ENCODE assay signal across 37 cellular contexts in the genomic region with DNA sequence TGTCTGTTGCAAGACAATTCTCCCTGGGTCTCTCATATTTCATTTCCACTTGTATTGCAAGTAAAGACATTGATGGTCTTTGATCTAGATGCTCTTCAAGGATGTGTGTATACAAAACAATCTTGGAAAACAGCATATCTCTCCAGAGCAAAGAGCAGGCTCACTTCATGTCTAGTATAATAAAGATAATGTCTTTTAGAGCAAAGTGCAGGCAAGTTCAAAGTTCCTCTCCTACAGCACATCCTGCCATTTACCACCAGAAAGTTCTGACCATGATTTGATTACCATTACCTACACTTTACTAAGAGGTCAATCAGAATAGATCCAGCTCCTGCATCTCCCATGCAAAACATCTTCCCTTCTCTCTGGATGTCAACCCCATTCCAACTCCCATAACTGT.
DNase-seq lines count a peak whose midpoint lies in the region; ATAC-seq, FAIRE-seq and TF ChIP-seq lines count a peak whose summit lies in the region.
"Had no signal": no experiment of that assay in that cellular context is flagged by ENCODE, and none has a peak within 500 bp of the region (broad histone marks: within the 10 kb centered on the region; RNA-seq: fewer than 3 reads in every experiment).

No MANE protein-coding gene starts in this region.

- peaks cover 11% of the 10 kb centered on the region for H3K36me3 Mint-ChIP-seq in T-helper 1 cell treated with Interleukin-12 subunit alpha and Interleukin-12 subunit beta and Interleukin-4 antibody, amounts not matched to agents 30 μg/mL and 1 μg/mL, for 36 hours (ENCODE audit: low read depth)
- H3K36me3 Mint-ChIP-seq: CD4-positive, alpha-beta memory T cell; CD4-positive, CD25-positive, alpha-beta regulatory T cell; CD8-positive, alpha-beta memory T cell; CD8-positive, alpha-beta T cell had no signal

- no peak overlapping the region for H3K4me3 Mint-ChIP-seq in T-helper 1 cell treated with Interleukin-12 subunit alpha and Interleukin-12 subunit beta and Interleukin-4 antibody, amounts not matched to agents 30 μg/mL and 1 μg/mL, for 36 hours
- H3K4me3 Mint-ChIP-seq: B cell; CD14-positive monocyte; CD4-positive, alpha-beta memory T cell; CD4-positive, alpha-beta T cell; CD4-positive, CD25-positive, alpha-beta regulatory T cell; CD8-positive, alpha-beta memory T cell; CD8-positive, alpha-beta T cell had no signal

- peaks cover 4% of the 10 kb centered on the region for H3K4me1 Mint-ChIP-seq in T-helper 1 cell treated with Interleukin-12 subunit alpha and Interleukin-12 subunit beta and Interleukin-4 antibody, amounts not matched to agents 30 μg/mL and 1 μg/mL, for 36 hours (ENCODE audit: low read depth)
- H3K4me1 Mint-ChIP-seq: B cell; CD4-positive, alpha-beta memory T cell; CD4-positive, CD25-positive, alpha-beta regulatory T cell; CD8-positive, alpha-beta memory T cell had no signal

- no peaks in the 10 kb centered on the region for H3K9me3 Mint-ChIP-seq in T-helper 1 cell treated with Interleukin-12 subunit alpha and Interleukin-12 subunit beta and Interleukin-4 antibody, amounts not matched to agents 30 μg/mL and 1 μg/mL, for 36 hours
- H3K9me3 Mint-ChIP-seq: CD4-positive, alpha-beta T cell; CD8-positive, alpha-beta memory T cell; CD8-positive, alpha-beta T cell had no signal

- DNase-seq in T-helper 1 cell (no peak), left colon (no peak), mucosa of descending colon (peak in 1 of 3 donors; percentile 23), small intestine (peak; percentile 83)
- DNase-seq: 8988T; ACHN; AML-193; BE2C; C1 segment of cervical spinal cord; Caco-2; Calu3; CD4-positive, alpha-beta memory T cell; CD4-positive, alpha-beta T cell; CD4-positive, CD25-positive, alpha-beta regulatory T cell; CD8-positive, alpha-beta memory T cell; CD8-positive, alpha-beta T cell; COR-L47; DMS 273 treated with DMSO at 0.1 percent for 48 hours; DMS153; DMS53; DMS79; DMS79 treated with DMSO at 0.1 percent for 48 hours; DND-41; EL had no signal

- H3K9me3 ChIP-seq in mucosa of descending colon (no peaks in the 10 kb centered on the region), small intestine (ENCODE audit: control insufficient read depth, low read depth) (no peaks in the 10 kb centered on the region)
- H3K9me3 ChIP-seq: A549; BE2C; BLaER1; BLaER1 treated with 17β-estradiol and CSF1 and Interleukin-3, amounts not matched to agents 10 nM and 100 nM; Caco-2 had no signal

- ATAC-seq in left colon (peak; percentile 84), mucosa of descending colon (peak; percentile 75), GM21786 (IDR thresholded peaks at IDR 0.05; ENCODE audit: unreplicated experiment) (no peak), HG03139 (IDR thresholded peaks at IDR 0.05; ENCODE audit: unreplicated experiment) (no peak), GM18511 (IDR thresholded peaks at IDR 0.05; ENCODE audit: unreplicated experiment) (no peak)
- ATAC-seq: A549; CD8-positive, alpha-beta T cell had no signal

- H3K27ac ChIP-seq in small intestine (ENCODE audit: low read depth in 1 of 2, low read length in 1 of 2), result peak overlapping the region in 1 of 2 donors; percentile 11
- H3K27ac ChIP-seq: 22Rv1; A549; BLaER1; BLaER1 treated with 17β-estradiol and CSF1 and Interleukin-3, amounts not matched to agents 10 nM and 100 nM; C4-2B had no signal

- H3K4me1 ChIP-seq in mucosa of descending colon (ENCODE audit: low read depth), result no peaks in the 10 kb centered on the region
- peaks cover 0 to 11% of the 10 kb centered on the region in 2 donors for H3K4me1 ChIP-seq in small intestine (ENCODE audit: control insufficient read depth in 2 of 2, insufficient read depth in 1 of 2, low read depth in 1 of 2, low read length in 1 of 2)
- H3K4me1 ChIP-seq: A549, BE2C, BLaER1 had no signal

- FAIRE-seq in small intestine (lab: Jason Lieb, UNC), result peak; percentile 44
- FAIRE-seq: A204.1, A549, D721Med had no signal

- H3K27me3 ChIP-seq in small intestine (ENCODE audit: control insufficient read depth in 2 of 2, insufficient read depth in 2 of 2, low read length in 2 of 2), result no peaks in the 10 kb centered on the region
- H3K27me3 ChIP-seq: BE2C; BLaER1; BLaER1 treated with 17β-estradiol and CSF1 and Interleukin-3, amounts not matched to agents 10 nM and 100 nM had no signal

- H3K36me3 ChIP-seq in mucosa of descending colon (ENCODE audit: low read depth), result no peaks in the 10 kb centered on the region
- no peaks in the 10 kb centered on the region for H3K36me3 ChIP-seq in small intestine (ENCODE audit: control insufficient read depth in 2 of 2, insufficient read depth in 2 of 2, low read length in 2 of 2)
- H3K36me3 ChIP-seq: BE2C had no signal

- peak overlapping the region; percentile 4 for H3K27ac Mint-ChIP-seq in T-helper 1 cell treated with Interleukin-12 subunit alpha and Interleukin-12 subunit beta and Interleukin-4 antibody, amounts not matched to agents 30 μg/mL and 1 μg/mL, for 36 hours
- H3K27ac Mint-ChIP-seq: B cell; CD14-positive monocyte; CD4-positive, alpha-beta memory T cell; CD4-positive, alpha-beta T cell; CD4-positive, CD25-positive, alpha-beta regulatory T cell; CD8-positive, alpha-beta memory T cell; CD8-positive, alpha-beta T cell had no signal

- intact Hi-C loops in left colon (cut with DNase I, micrococcal nuclease), result no loop called here
- intact Hi-C loops in mucosa of descending colon (cut with DNase I, micrococcal nuclease), result no loop called here

- H3K4me3 ChIP-seq in mucosa of descending colon (no peak overlapping the region), small intestine (ENCODE audit: low read depth in 1 of 2, low read length in 2 of 2) (no peak overlapping the region)
- H3K4me3 ChIP-seq: A549; BLaER1; BLaER1 treated with 17β-estradiol and CSF1 and Interleukin-3, amounts not matched to agents 10 nM and 100 nM had no signal

- TF ChIP-seq CTCF in mucosa of descending colon (IDR thresholded peaks at IDR 0.05), result no peak

- H3K27me3 Mint-ChIP-seq in T-helper 1 cell treated with Interleukin-12 subunit alpha and Interleukin-12 subunit beta and Interleukin-4 antibody, amounts not matched to agents 30 μg/mL and 1 μg/mL, for 36 hours (ENCODE audit: low read depth), result no peaks in the 10 kb centered on the region
- H3K27me3 Mint-ChIP-seq: B cell; CD4-positive, alpha-beta memory T cell; CD4-positive, alpha-beta T cell; CD4-positive, CD25-positive, alpha-beta regulatory T cell; CD8-positive, alpha-beta memory T cell had no signal

Comparison
In these comparisons a context has a peak if more than half of its experiments do, and no peak if none do; other contexts are left out.
1. ATAC-seq: peak in left colon (single experiment) and mucosa of descending colon (single experiment); none in GM21786 (single experiment), HG03139 (single experiment) and GM18511 (single experiment).